Comparison of ENCODE assay signal across 18 cellular contexts in the genomic region with DNA sequence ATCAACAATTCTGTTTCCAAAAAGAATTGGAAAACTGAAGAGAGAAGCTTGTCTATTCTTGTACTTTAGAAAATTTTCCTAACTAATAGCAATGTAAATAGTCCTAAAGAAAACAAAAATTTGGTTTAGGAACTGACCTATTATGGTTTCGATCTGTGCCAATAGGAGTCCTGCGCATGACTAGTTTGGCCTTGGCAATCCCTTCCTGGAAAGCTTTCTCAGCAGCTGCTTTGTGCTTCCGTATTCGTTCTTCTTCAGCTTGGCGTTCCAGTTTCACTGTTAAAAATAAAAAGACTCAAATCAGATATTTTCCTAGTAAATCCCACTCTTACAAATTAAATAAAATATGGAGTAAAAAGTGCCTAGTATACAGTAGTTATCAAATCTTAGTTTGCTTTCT.
"Had no signal": no experiment of that assay in that cellular context is flagged by ENCODE, and none has a peak within 500 bp of the region (broad histone marks: within the 10 kb centered on the region; RNA-seq: fewer than 3 reads in every experiment).

No MANE protein-coding gene starts in this region.

- ATAC-seq: foreskin keratinocyte; left cardiac atrium; lower lobe of right lung; naive thymus-derived CD4-positive, alpha-beta T cell; stimulated activated effector memory CD8-positive, alpha-beta T cell treated with anti-CD3 and anti-CD28 coated beads, Interleukin-12 subunit alpha, Interleukin-12 subunit beta, amount 100 ng/mL, for 72 hours; stimulated activated naive CD8-positive, alpha-beta T cell treated with anti-CD3 and anti-CD28 coated beads, Interleukin-15, Interleukin-2, amounts not matched to agents 100 U/mL and 50 U/mL, for 24 hours; upper lobe of right lung had no signal

- H3K4me1 ChIP-seq: esophagus muscularis mucosa, left ventricle myocardium inferior, lower lobe of right lung, tibial nerve, upper lobe of right lung had no signal

- H3K4me3 Mint-ChIP-seq: naive thymus-derived CD4-positive, alpha-beta T cell; nephron progenitor cell; stimulated activated effector memory CD8-positive, alpha-beta T cell treated with anti-CD3 and anti-CD28 coated beads, Interleukin-12 subunit alpha, Interleukin-12 subunit beta, amount 100 ng/mL, for 72 hours had no signal

- H3K27ac ChIP-seq: epithelial cell of prostate, esophagus muscularis mucosa, foreskin keratinocyte, left ventricle myocardium inferior, lower lobe of right lung, tibial nerve, upper lobe of right lung had no signal

- H3K9me3 ChIP-seq: esophagus muscularis mucosa, left ventricle myocardium inferior, lower lobe of right lung, testis, tibial nerve, upper lobe of right lung had no signal

- DNase-seq: effector memory CD4-positive, alpha-beta T cell; foreskin keratinocyte; kidney; left cardiac atrium; left ventricle myocardium inferior; lower lobe of right lung; naive thymus-derived CD4-positive, alpha-beta T cell; nephron progenitor cell; stimulated activated CD4-positive, alpha-beta T cell treated with anti-CD3 and anti-CD28 coated beads, Interleukin-4, amount 100 ng/mL, for 1 hour; stimulated activated CD8-positive, alpha-beta memory T cell treated with anti-CD3 and anti-CD28 coated beads, Interleukin-4, amount 100 ng/mL, for 48 hours; stimulated activated naive CD8-positive, alpha-beta T cell treated with anti-CD3 and anti-CD28 coated beads, Interleukin-15, Interleukin-2, amounts not matched to agents 100 U/mL and 50 U/mL, for 24 hours; testis; upper lobe of right lung had no signal

- H3K27me3 Mint-ChIP-seq: naive thymus-derived CD4-positive, alpha-beta T cell had no signal

- H3K27ac Mint-ChIP-seq: nephron progenitor cell; stimulated activated effector memory CD8-positive, alpha-beta T cell treated with anti-CD3 and anti-CD28 coated beads, Interleukin-12 subunit alpha, Interleukin-12 subunit beta, amount 100 ng/mL, for 72 hours had no signal

- H3K4me2 ChIP-seq: smooth muscle cell had no signal

- H3K27me3 ChIP-seq: esophagus muscularis mucosa, foreskin keratinocyte, testis, tibial nerve, upper lobe of right lung had no signal

- H3K4me1 Mint-ChIP-seq: nephron progenitor cell had no signal

- H3K4me3 ChIP-seq: esophagus muscularis mucosa, left ventricle myocardium inferior, lower lobe of right lung, smooth muscle cell, testis, tibial nerve, upper lobe of right lung had no signal
